ENCODE assay signal across 34 cellular contexts in the genomic region with DNA sequence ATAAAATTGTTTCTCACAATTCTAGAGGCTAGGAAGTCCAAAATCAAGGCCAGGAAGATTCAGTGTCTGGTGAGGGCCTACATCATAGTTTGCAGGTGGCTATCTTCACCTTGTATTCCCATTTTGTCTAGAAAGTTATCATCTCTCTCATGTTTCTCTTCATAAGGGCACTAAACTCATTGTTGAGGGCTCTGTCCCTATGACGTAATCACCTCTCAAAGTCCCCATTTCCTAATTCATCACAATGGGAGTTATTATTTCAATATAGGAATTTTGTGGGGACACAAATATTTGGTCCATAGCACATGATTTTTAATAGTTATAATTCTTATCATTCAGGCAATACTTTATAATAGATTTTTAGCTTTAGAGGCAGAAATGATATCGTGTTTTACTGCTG.
"Had no signal": no experiment of that assay in that cellular context is flagged by ENCODE, and none has a peak within 500 bp of the region (broad histone marks: within the 10 kb centered on the region; RNA-seq: fewer than 3 reads in every experiment).

No MANE protein-coding gene starts in this region.

- DNase-seq: Karpas-422, Kasumi-1, MG63, MM.1S, MV-4-11, NCI-H1048, NCI-H1092, NCI-H1092 treated with DMSO at 0.1 percent for 48 hours, NCI-H1105, NCI-H1105 treated with DMSO at 0.1 percent for 48 hours, NCI-H1417, NCI-H1417 treated with DMSO at 0.1 percent for 48 hours, NCI-H1436, NCI-H1436 treated with DMSO at 0.1 percent for 48 hours, NCI-H146, NCI-H1694, NCI-H1694 treated with DMSO at 0.1 percent for 48 hours, NCI-H187, NCI-H187 treated with DMSO at 0.1 percent for 48 hours, NCI-H1930, NCI-H2029, NCI-H2029 treated with DMSO at 0.1 percent for 48 hours, NCI-H2081, NCI-H2081 treated with DMSO at 0.1 percent for 48 hours, NCI-H2107, NCI-H2171, NCI-H2171 treated with DMSO at 0.1 percent for 48 hours, NCI-H2227 treated with DMSO at 0.1 percent for 48 hours, NCI-H226, NCI-H345, NCI-H446, NCI-H446 treated with DMSO at 0.1 percent for 48 hours, NCI-H510A, NCI-H510A treated with DMSO at 0.1 percent for 48 hours had no signal

- H3K9me3 ChIP-seq: MG63 had no signal

- H3K36me3 ChIP-seq: MG63 had no signal

- H3K4me3 ChIP-seq: MG63 had no signal

- H3K27me3 ChIP-seq: MG63 had no signal
